In the genomic region with DNA sequence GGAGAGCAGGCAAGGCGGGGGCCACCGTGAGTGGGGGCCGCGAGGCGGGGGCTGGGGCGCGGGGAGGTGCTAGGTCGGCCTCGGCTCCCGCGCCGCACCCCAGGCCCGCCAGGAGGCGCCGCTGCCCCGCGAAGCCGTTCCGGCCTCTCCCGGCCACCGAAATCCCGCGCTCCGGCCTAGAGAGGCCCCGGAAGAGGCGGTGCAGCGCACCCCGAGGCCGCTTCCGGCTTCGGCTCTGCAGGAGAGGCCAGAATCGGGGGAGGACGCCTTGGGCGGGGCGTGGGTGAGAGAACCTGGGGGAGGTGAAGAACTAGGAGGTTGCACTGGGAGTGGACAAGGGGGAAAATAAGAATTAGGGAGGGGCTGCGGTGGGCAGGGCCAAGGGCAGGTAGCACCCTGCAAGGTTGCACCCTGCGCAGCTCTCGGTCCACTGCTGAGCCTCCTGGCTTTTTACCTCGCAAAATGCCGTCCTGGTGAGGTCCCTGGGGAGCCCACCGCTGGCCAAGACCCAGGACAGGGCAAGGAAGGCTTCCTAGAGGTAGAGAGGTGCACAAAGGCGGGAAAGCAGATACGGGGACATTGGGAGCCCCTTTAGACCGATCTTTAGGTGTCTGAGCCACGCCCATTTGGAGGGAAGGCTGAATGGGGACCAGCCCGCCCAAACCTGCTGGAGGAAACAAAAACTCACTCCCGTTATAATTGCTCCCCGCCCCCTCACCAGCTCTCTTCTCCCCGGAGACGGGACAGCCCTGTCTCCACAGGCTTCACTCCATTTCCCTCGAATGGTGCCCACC, we compare ENCODE assay signal across 8 cellular contexts. TPM values are rescaled to one million over a fixed set of nuclear protein-coding genes. Genes with fewer than 3 reads are reported as not detected.
DNase-seq lines count a peak whose midpoint lies in the region; ATAC-seq and TF ChIP-seq lines count a peak whose summit lies in the region.

No MANE protein-coding gene starts in this region.

- H3K9me1 ChIP-seq in IMR-90 (ENCODE audit: insufficient read depth, low read length): peaks cover 9% of the 10 kb centered on the region; the same call in 1 of the 2 replicates

- TF ChIP-seq RAD21 in IMR-90 (IDR thresholded peaks at IDR 0.05; ENCODE audit: low read length): peak; percentile 94

- H3K36me3 ChIP-seq in IMR-90 (ENCODE audit: control insufficient read depth, insufficient read depth, low read length) (no peaks in the 10 kb centered on the region), OCI-LY1 (ENCODE audit: insufficient read depth, low read length) (no peaks in the 10 kb centered on the region), mucosa of stomach (ENCODE audit: control insufficient read depth, insufficient read depth, low read length) (no peaks in the 10 kb centered on the region)

- peak overlapping the region; percentile 70 for H2BK5ac ChIP-seq in IMR-90 (ENCODE audit: low read depth, low read length, poor library complexity, severe bottlenecking)

- H3K79me1 ChIP-seq in IMR-90 (ENCODE audit: low read depth in 1 of 2, low read length in 2 of 2): peaks cover 0 to 10% of the 10 kb centered on the region in 2 experiments; a peak in 2 of 4 replicates

- no peaks in the 10 kb centered on the region for H3K9me2 ChIP-seq in OCI-LY1 (ENCODE audit: low read depth, low read length)

- H3K56ac ChIP-seq in IMR-90 (ENCODE audit: extremely low read depth, insufficient read depth, low read length): peak overlapping the region; percentile 37; the same call in 1 of the 2 replicates

- peak overlapping the region; percentile 92 for H4K91ac ChIP-seq in IMR-90 (ENCODE audit: insufficient read depth, low read depth, low read length)

- H2BK15ac ChIP-seq in IMR-90 (ENCODE audit: low read depth, low read length): no peak overlapping the region

- peak overlapping the region; percentile 90 for H3K14ac ChIP-seq in IMR-90 (replicated peaks; ENCODE audit: low read depth, low read length)

- TF ChIP-seq CTCF in IMR-90 (conservative IDR thresholded peaks at IDR 0.05; ENCODE audit: low read depth, low read length) (peak; percentile 91), OCI-LY1 (IDR thresholded peaks at IDR 0.05; ENCODE audit: low read length) (peak; percentile 78), epithelial cell of proximal tubule (conservative IDR thresholded peaks at IDR 0.05; ENCODE audit: low read depth, low read length) (peak; percentile 62)

- intact Hi-C loops in IMR-90 (cut with micrococcal nuclease): loop anchor here (1.0 to 5.0 kb wide), 5 partner anchors 19 to 315 kb away; no protein-coding TSS in a partner anchor

- H3K79me2 ChIP-seq in OCI-LY1 (ENCODE audit: insufficient read depth, low read length): no peaks in the 10 kb centered on the region

- H2BK20ac ChIP-seq in IMR-90 (ENCODE audit: low read depth, low read length): no peak overlapping the region

- H2AK9ac ChIP-seq in IMR-90 (replicated peaks; ENCODE audit: low read depth, low read length, poor library complexity): peak overlapping the region; percentile 99

- peak overlapping the region; percentile 93 for H3K4ac ChIP-seq in IMR-90 (ENCODE audit: low read depth, low read length)

- peak; percentile 65 for ATAC-seq in GM21526 (IDR thresholded peaks at IDR 0.05; ENCODE audit: low FRiP score, unreplicated experiment)
- ATAC-seq in IMR-90 (ENCODE audit: low read depth): peak; percentile 90

- CTCF ChIA-PET in IMR-90 (lab: Yijun Ruan, JAX): interaction anchor here (0.5 to 2.7 kb wide), 10 partner anchors 8 to 120 kb away, joined by 3 to 22 read pairs (median 4); no protein-coding TSS in a partner anchor

- peak overlapping the region; percentile 97 for H2AFZ ChIP-seq in IMR-90 (replicated peaks; ENCODE audit: low read length, poor library complexity)
- H2AFZ ChIP-seq in OCI-LY1 (ENCODE audit: low read length): no peak overlapping the region

- H3K4me2 ChIP-seq in IMR-90 (ENCODE audit: low read depth, low read length) (peak overlapping the region; percentile 99), OCI-LY1 (ENCODE audit: low read length) (peak overlapping the region; percentile 99)

- BruUV-seq in IMR-90 (replicated peaks; lab: Mats Ljungman, UMichigan): no TSS peak

- H2BK120ac ChIP-seq in IMR-90 (ENCODE audit: low read depth, low read length): peak overlapping the region; percentile 72; the same call in 1 of the 2 replicates

- H2AK5ac ChIP-seq in IMR-90 (ENCODE audit: low read depth, low read length): peak overlapping the region; percentile 97

- H3K27me3 ChIP-seq in IMR-90 (ENCODE audit: control insufficient read depth, insufficient read depth, low read length) (peaks cover 3% of the 10 kb centered on the region; the same call in 1 of the 2 replicates), OCI-LY1 (ENCODE audit: insufficient read depth, low read length) (no peaks in the 10 kb centered on the region; the same call in 1 of the 2 replicates), mucosa of stomach (ENCODE audit: control insufficient read depth, insufficient read depth, low read length) (no peaks in the 10 kb centered on the region)

- H3K9me3 ChIP-seq in IMR-90 (ENCODE audit: control insufficient read depth, insufficient read depth, low read length): no peaks in the 10 kb centered on the region
- no peaks in the 10 kb centered on the region for H3K9me3 ChIP-seq in OCI-LY1 (ENCODE audit: low read length)
- no peaks in the 10 kb centered on the region for H3K9me3 ChIP-seq in mucosa of stomach (ENCODE audit: control insufficient read depth, low read length)

- H4K5ac ChIP-seq in IMR-90 (ENCODE audit: low read depth, low read length): peak overlapping the region; percentile 97

- H3K27ac ChIP-seq in IMR-90 (ENCODE audit: insufficient read depth, low read length): peak overlapping the region; percentile 81
- peak overlapping the region; percentile 73 for H3K27ac ChIP-seq in OCI-LY1 (ENCODE audit: low read depth, low read length, poor library complexity, severe bottlenecking)

- peak overlapping the region; percentile 98 to 99 for H4K8ac ChIP-seq in IMR-90 (ENCODE audit: low read depth in 2 of 2, low read length in 2 of 2)

- H3K4me3 ChIP-seq in IMR-90 (ENCODE audit: insufficient read depth, low read depth, low read length): peak overlapping the region; percentile 82
- peak overlapping the region; percentile 78 for H3K4me3 ChIP-seq in OCI-LY1 (ENCODE audit: low read depth, low read length, poor library complexity, severe bottlenecking)
- peak overlapping the region; percentile 84 for H3K4me3 ChIP-seq in epithelial cell of proximal tubule (ENCODE audit: low read depth, low read length)
- peak overlapping the region; percentile 72 for H3K4me3 ChIP-seq in mucosa of stomach (ENCODE audit: low read length)

- 0% methylated on average over 42 of the region's 51 CpGs; no CpG with 5 or more reads in 1 of the 2 experiments for WGBS in IMR-90 (ENCODE audit: extremely low coverage in 2 of 2, insufficient read length in 1 of 2), 2 experiments

- dilution Hi-C loops in IMR-90 (cut with HindIII; ENCODE audit: low sequenced_read_pairs, unreplicated experiment): no loop called here

- POLR2A ChIA-PET in IMR-90 (lab: Charles Lee; ENCODE audit: unreplicated experiment): no interaction called here

- H4K20me1 ChIP-seq in IMR-90 (ENCODE audit: insufficient read depth, low read length) (no peaks in the 10 kb centered on the region), OCI-LY1 (ENCODE audit: insufficient read depth, low read length) (no peaks in the 10 kb centered on the region)

- in situ Hi-C loops in IMR-90 (cut with MboI; ENCODE audit: low sequenced_read_pairs): loop anchor here (5.0 kb wide), 2 partner anchors 35 to 45 kb away; a partner anchor contains a TSS

- H3K23ac ChIP-seq in IMR-90 (ENCODE audit: low read depth, low read length): peak overlapping the region; percentile 11; the same call in 1 of the 2 replicates

- H3K4me1 ChIP-seq in IMR-90 (ENCODE audit: control insufficient read depth, insufficient read depth, low read length) (peaks cover 7% of the 10 kb centered on the region), OCI-LY1 (ENCODE audit: insufficient read depth, low read length, severe bottlenecking) (peaks cover 32% of the 10 kb centered on the region), mucosa of stomach (ENCODE audit: control insufficient read depth, insufficient read depth, low read length) (peaks cover 29% of the 10 kb centered on the region)

- DNase-seq in DMS114 treated with DMSO at 0.1 percent for 48 hours (lab: John Stamatoyannopoulos, UW; ENCODE audit: unreplicated experiment) (peak; percentile 75), IMR-90 (peak; percentile 80), activated T-cell treated with anti-CD3 and anti-CD28 coated beads for 1 hour (ENCODE audit: low read depth) (peak; percentile 86), epithelial cell of proximal tubule (ENCODE audit: low read depth) (no peak)
- DNase-seq in stimulated activated CD8-positive, alpha-beta memory T cell treated with anti-CD3 and anti-CD28 coated beads, Interleukin-7, amount 100 ng/mL, for 1 hour (ENCODE audit: low read depth in 2 of 2): peak; percentile 76 to 81

- peak; percentile 47; the same call in 1 of the 2 replicates for TF ChIP-seq POLR2A in IMR-90 (IDR thresholded peaks at IDR 0.05; ENCODE audit: low read depth, low read length)

- no peaks in the 10 kb centered on the region for H3F3A ChIP-seq in OCI-LY1 (ENCODE audit: insufficient read depth, low read length)

- H3K18ac ChIP-seq in IMR-90 (ENCODE audit: low read depth, low read length): peak overlapping the region; percentile 68

- peak overlapping the region; percentile 82 for H3K9ac ChIP-seq in IMR-90 (ENCODE audit: low read depth, low read length)
- peak overlapping the region; percentile 87 for H3K9ac ChIP-seq in OCI-LY1 (ENCODE audit: low read length)
- peak overlapping the region; percentile 66 for H3K9ac ChIP-seq in mucosa of stomach (ENCODE audit: low read length)

RNA-seq across cellular contexts. Expression of a gene that starts 8.4 kb away (rescaled TPM):
- total RNA-seq in IMR-90 (2012; rRNA removed): 816 and 867 TPM in 2 replicates
- 1,079 and 1,150 TPM in 2 replicates for polyA plus RNA-seq in IMR-90 (2012; rRNA removed)
- 411 and 787 TPM in 2 replicates for polyA plus RNA-seq in IMR-90 (2012; cell fraction: cytosol; rRNA removed)
- polyA plus RNA-seq in IMR-90 (2012; cell fraction: nucleus; rRNA removed; ENCODE audit: low replicate concordance): 281 and 349 TPM in 2 replicates
- total RNA-seq in epithelial cell of proximal tubule: 263 and 264 TPM in 2 replicates

RNA-seq across cellular contexts. Expression of a gene that starts 22.5 kb away (rescaled TPM):
- 0.36 TPM in 1 of 2 replicates, not detected in the other for total RNA-seq in IMR-90 (2012; rRNA removed)
- 0.12 and 0.36 TPM in 2 replicates for polyA plus RNA-seq in IMR-90 (2012; rRNA removed)
- polyA plus RNA-seq in IMR-90 (2012; cell fraction: cytosol; rRNA removed): 0.04 and 0.15 TPM in 2 replicates
- 0.37 and 0.78 TPM in 2 replicates for polyA plus RNA-seq in IMR-90 (2012; cell fraction: nucleus; rRNA removed; ENCODE audit: low replicate concordance)
- not detected in 2 replicates for total RNA-seq in epithelial cell of proximal tubule

RNA-seq across cellular contexts. Expression of a gene that starts 36.2 kb away (rescaled TPM):
- total RNA-seq in IMR-90 (2012; rRNA removed): not detected in 2 replicates
- 0.04 TPM in 1 of 2 replicates, not detected in the other for polyA plus RNA-seq in IMR-90 (2012; rRNA removed)
- polyA plus RNA-seq in IMR-90 (2012; cell fraction: cytosol; rRNA removed): not detected in 2 replicates
- 0.08 and 0.13 TPM in 2 replicates for polyA plus RNA-seq in IMR-90 (2012; cell fraction: nucleus; rRNA removed; ENCODE audit: low replicate concordance)
- not detected in 2 replicates for total RNA-seq in epithelial cell of proximal tubule

RNA-seq across cellular contexts. Expression of a gene that starts 41.4 kb away (rescaled TPM):
- total RNA-seq in IMR-90 (2012; rRNA removed) (3.9 and 4.3 TPM in 2 replicates), epithelial cell of proximal tubule (4.6 and 29.5 TPM in 2 replicates)
- 29.3 and 34.3 TPM in 2 replicates for polyA plus RNA-seq in IMR-90 (2012; rRNA removed)
- polyA plus RNA-seq in IMR-90 (2012; cell fraction: cytosol; rRNA removed): 22.0 and 34.4 TPM in 2 replicates
- 153 and 393 TPM in 2 replicates for polyA plus RNA-seq in IMR-90 (2012; cell fraction: nucleus; rRNA removed; ENCODE audit: low replicate concordance)

RNA-seq across cellular contexts. Expression of a gene that starts 51.3 kb away (rescaled TPM):
- total RNA-seq in IMR-90 (2012; rRNA removed): under 0.01 TPM in 2 replicates
- not detected in 2 replicates for polyA plus RNA-seq in IMR-90 (2012; rRNA removed)
- polyA plus RNA-seq in IMR-90 (2012; cell fraction: cytosol; rRNA removed): not detected in 2 replicates
- polyA plus RNA-seq in IMR-90 (2012; cell fraction: nucleus; rRNA removed; ENCODE audit: low replicate concordance): 0.37 and 0.52 TPM in 2 replicates
- total RNA-seq in epithelial cell of proximal tubule: not detected in 2 replicates
